12 cellular contexts compared by ENCODE assay signal in genomic region chr14:29759521-29760340, GRCh38.
DNase-seq lines count a peak whose midpoint lies in the region; ATAC-seq and TF ChIP-seq lines count a peak whose summit lies in the region.
"Had no signal": no experiment of that assay in that cellular context is flagged by ENCODE, and none has a peak within 500 bp of the region (broad histone marks: within the 10 kb centered on the region; RNA-seq: fewer than 3 reads in every experiment).

No MANE protein-coding gene starts in this region.

- DNase-seq in midbrain (lab: John Stamatoyannopoulos, UW), result peak; percentile 59
- DNase-seq in left ventricle myocardium superior, result no peak
- no peak for DNase-seq in Caco-2
- no peak for DNase-seq in activated T-cell treated with anti-CD3 and anti-CD28 coated beads, Interleukin-2, amount 50 U/mL, for 4 hours
- DNase-seq in dedifferentiated amniotic fluid mesenchymal stem cell (ENCODE audit: extremely low spot score), result no peak
- DNase-seq: activated CD8-positive, alpha-beta memory T cell treated with anti-CD3 and anti-CD28 coated beads, Interleukin-2, amount 10 ng/mL, durations not matched to agents 7 days and 5 days; COR-L47; NCI-H524; ovary had no signal

- H3K4me1 ChIP-seq in Caco-2, result no peaks in the 10 kb centered on the region

- no peaks in the 10 kb centered on the region for H3K4me1 Mint-ChIP-seq in Caco-2 (ENCODE audit: low read depth, unreplicated experiment)
- H3K4me1 Mint-ChIP-seq in activated T-cell treated with anti-CD3 and anti-CD28 coated beads, Interleukin-2, amount 50 U/mL, for 4 hours (ENCODE audit: low read depth), result no peaks in the 10 kb centered on the region
- H3K4me1 Mint-ChIP-seq: activated CD8-positive, alpha-beta memory T cell treated with anti-CD3 and anti-CD28 coated beads, Interleukin-2, amount 10 ng/mL, durations not matched to agents 7 days and 5 days had no signal

- H3K36me3 ChIP-seq in Caco-2 (ENCODE audit: control insufficient read depth, insufficient read depth, low read length), result no peaks in the 10 kb centered on the region
- H3K36me3 ChIP-seq: ovary had no signal

- H3K9me3 Mint-ChIP-seq in Caco-2 (ENCODE audit: unreplicated experiment), result no peaks in the 10 kb centered on the region
- no peaks in the 10 kb centered on the region for H3K9me3 Mint-ChIP-seq in activated T-cell treated with anti-CD3 and anti-CD28 coated beads, Interleukin-2, amount 50 U/mL, for 4 hours

- intact Hi-C loops in left ventricle myocardium superior (cut with micrococcal nuclease), result no loop called here
- intact Hi-C loops in Caco-2 (cut with micrococcal nuclease; ENCODE audit: unreplicated experiment), result no loop called here

- no peak overlapping the region for H3K4me3 ChIP-seq in Caco-2 (ENCODE audit: low read depth, low read length)
- H3K4me3 ChIP-seq: ovary had no signal

- no peaks in the 10 kb centered on the region for H3K9me3 ChIP-seq in Caco-2
- H3K9me3 ChIP-seq: ovary had no signal

- H3K27me3 ChIP-seq in Caco-2 (replicated peaks; ENCODE audit: control insufficient read depth, insufficient read depth, low read length), result no peaks in the 10 kb centered on the region
- H3K27me3 ChIP-seq: ovary had no signal

- no TSS peak for BruUV-seq in Caco-2 (replicated peaks; lab: Mats Ljungman, UMichigan)

- peak; percentile 92 for ATAC-seq in GM18909 (IDR thresholded peaks at IDR 0.05; ENCODE audit: poor library complexity, unreplicated experiment)
- ATAC-seq in HG02678 (IDR thresholded peaks at IDR 0.05; ENCODE audit: unreplicated experiment), result peak; percentile 93
- peak; percentile 82 for ATAC-seq in HG03521 (IDR thresholded peaks at IDR 0.05; ENCODE audit: unreplicated experiment)
- no peak for ATAC-seq in left ventricle myocardium superior
- no peak for ATAC-seq in activated T-cell treated with anti-CD3 and anti-CD28 coated beads, Interleukin-2, amount 50 U/mL, for 4 hours
- ATAC-seq: activated CD8-positive, alpha-beta memory T cell treated with anti-CD3 and anti-CD28 coated beads, Interleukin-2, amount 10 ng/mL, durations not matched to agents 7 days and 5 days had no signal

- CTCF ChIA-PET in Caco-2 (lab: Charles Lee), result no interaction called here

- POLR2A ChIA-PET in Caco-2 (lab: Charles Lee), result no interaction called here

- no peak overlapping the region for H3K4me3 Mint-ChIP-seq in Caco-2 (ENCODE audit: unreplicated experiment)
- H3K4me3 Mint-ChIP-seq in activated T-cell treated with anti-CD3 and anti-CD28 coated beads, Interleukin-2, amount 50 U/mL, for 4 hours, result no peak overlapping the region
- H3K4me3 Mint-ChIP-seq: activated CD8-positive, alpha-beta memory T cell treated with anti-CD3 and anti-CD28 coated beads, Interleukin-2, amount 10 ng/mL, durations not matched to agents 7 days and 5 days had no signal

- H3K36me3 Mint-ChIP-seq in Caco-2 (ENCODE audit: insufficient read depth, unreplicated experiment), result no peaks in the 10 kb centered on the region
- no peaks in the 10 kb centered on the region for H3K36me3 Mint-ChIP-seq in activated T-cell treated with anti-CD3 and anti-CD28 coated beads, Interleukin-2, amount 50 U/mL, for 4 hours (ENCODE audit: insufficient read depth)
- H3K36me3 Mint-ChIP-seq: activated CD8-positive, alpha-beta memory T cell treated with anti-CD3 and anti-CD28 coated beads, Interleukin-2, amount 10 ng/mL, durations not matched to agents 7 days and 5 days had no signal

- no peak overlapping the region for H3K27ac Mint-ChIP-seq in Caco-2 (ENCODE audit: unreplicated experiment)
- H3K27ac Mint-ChIP-seq: activated CD8-positive, alpha-beta memory T cell treated with anti-CD3 and anti-CD28 coated beads, Interleukin-2, amount 10 ng/mL, durations not matched to agents 7 days and 5 days had no signal

- H3K27me3 Mint-ChIP-seq in Caco-2 (ENCODE audit: insufficient read depth, unreplicated experiment), result no peaks in the 10 kb centered on the region
- H3K27me3 Mint-ChIP-seq in activated T-cell treated with anti-CD3 and anti-CD28 coated beads, Interleukin-2, amount 50 U/mL, for 4 hours (ENCODE audit: low read depth), result no peaks in the 10 kb centered on the region
- H3K27me3 Mint-ChIP-seq: activated CD8-positive, alpha-beta memory T cell treated with anti-CD3 and anti-CD28 coated beads, Interleukin-2, amount 10 ng/mL, durations not matched to agents 7 days and 5 days had no signal

- TF ChIP-seq CTCF in Caco-2 (IDR thresholded peaks at IDR 0.05; ENCODE audit: insufficient read depth in 1 of 2, low read depth in 1 of 2, low read length in 1 of 2, severe bottlenecking in 1 of 2, unreplicated experiment in 1 of 2), result no peak

Comparison
In these comparisons a context has a peak if more than half of its experiments do, and no peak if none do; other contexts are left out.
1. ATAC-seq: peak in GM18909 (single experiment), HG02678 (single experiment) and HG03521 (single experiment); none in left ventricle myocardium superior (single experiment) and activated T-cell treated with anti-CD3 and anti-CD28 coated beads, Interleukin-2, amount 50 U/mL, for 4 hours (0 of 2).